10 cellular contexts compared by ENCODE assay signal in genomic region chr14:26917086-26917485, GRCh38.
DNase-seq lines count a peak whose midpoint lies in the region; FAIRE-seq lines count a peak whose summit lies in the region.
"Had no signal": no experiment of that assay in that cellular context is flagged by ENCODE, and none has a peak within 500 bp of the region (broad histone marks: within the 10 kb centered on the region; RNA-seq: fewer than 3 reads in every experiment).

No MANE protein-coding gene starts in this region.

- H3K9me3 Mint-ChIP-seq in activated naive CD4-positive, alpha-beta T cell treated with anti-CD3 and anti-CD28 coated beads for 36 hours, result peaks cover 11% of the 10 kb centered on the region

- intact Hi-C loops in activated naive CD4-positive, alpha-beta T cell treated with anti-CD3 and anti-CD28 coated beads for 36 hours (cut with micrococcal nuclease), result no loop called here

- H3K27ac Mint-ChIP-seq in activated naive CD4-positive, alpha-beta T cell treated with anti-CD3 and anti-CD28 coated beads for 36 hours, result no peak overlapping the region
- H3K27ac Mint-ChIP-seq: activated T-helper 2 cell treated with anti-CD3 and anti-CD28 coated beads, Interferon-gamma antibody, Interleukin-2, Interleukin-4, amounts not matched to agents 10 μg/mL and 5 μg/mL and 100 μg/mL, durations not matched to agents 14 hours and 24 hours and 36 hours had no signal

- no peaks in the 10 kb centered on the region for H3K4me1 Mint-ChIP-seq in activated naive CD4-positive, alpha-beta T cell treated with anti-CD3 and anti-CD28 coated beads for 36 hours (ENCODE audit: low read depth)

- no peak overlapping the region for H3K4me3 Mint-ChIP-seq in activated naive CD4-positive, alpha-beta T cell treated with anti-CD3 and anti-CD28 coated beads for 36 hours

- no peak for FAIRE-seq in urothelium cell line (lab: Jason Lieb, UNC)

- DNase-seq in NCI-H524 (lab: John Stamatoyannopoulos, UW) (peak; percentile 17 to 66), NCI-H524 treated with DMSO at 0.1 percent for 48 hours (lab: John Stamatoyannopoulos, UW) (no peak), amniotic epithelial cell (ENCODE audit: low read depth) (peak; percentile 14), iPS-NIHi7 (ENCODE audit: extremely low spot score) (peak; percentile 42), urothelium cell line (ENCODE audit: low spot score) (peak; percentile 17), germinal center (ENCODE audit: low spot score) (no peak)
- DNase-seq in activated naive CD4-positive, alpha-beta T cell treated with anti-CD3 and anti-CD28 coated beads for 36 hours, result no peak
- no peak for DNase-seq in stimulated activated CD4-positive, alpha-beta T cell treated with anti-CD3 and anti-CD28 coated beads, Interleukin-2, amount 100 ng/mL, for 48 hours
- DNase-seq: stimulated activated CD4-positive, alpha-beta T cell treated with anti-CD3 and anti-CD28 coated beads, Interleukin-4, amount 100 ng/mL, for 4 hours had no signal

- no peaks in the 10 kb centered on the region for H3K27me3 Mint-ChIP-seq in activated naive CD4-positive, alpha-beta T cell treated with anti-CD3 and anti-CD28 coated beads for 36 hours (ENCODE audit: low read depth)

- no peaks in the 10 kb centered on the region for H3K36me3 Mint-ChIP-seq in activated naive CD4-positive, alpha-beta T cell treated with anti-CD3 and anti-CD28 coated beads for 36 hours (ENCODE audit: low read depth)

- CTCF ChIA-PET in activated naive CD4-positive, alpha-beta T cell treated with anti-CD3 and anti-CD28 coated beads for 36 hours (lab: Charles Lee), result interaction anchor here (0.7 kb wide), 1 partner anchor 14 kb away, joined by 3 read pairs; no protein-coding TSS in a partner anchor

Comparison
In these comparisons a context has a peak if more than half of its experiments do, and no peak if none do; other contexts are left out.
1. DNase-seq: peak in NCI-H524 (2 of 2), amniotic epithelial cell (single experiment), iPS-NIHi7 (single experiment) and urothelium cell line (single experiment); none in NCI-H524 treated with DMSO at 0.1 percent for 48 hours (single experiment), activated naive CD4-positive, alpha-beta T cell treated with anti-CD3 and anti-CD28 coated beads for 36 hours (single experiment), germinal center (single experiment) and stimulated activated CD4-positive, alpha-beta T cell treated with anti-CD3 and anti-CD28 coated beads, Interleukin-2, amount 100 ng/mL, for 48 hours (0 of 2).